ENCODE assay signal across 1 cellular context in genomic region chr7:128420773-128421172, GRCh38.
TF ChIP-seq lines count a peak whose summit lies in the region.

No MANE protein-coding gene starts in this region.

TF ChIP-seq in K562, 482 proteins besides CTCF, POLR2A, EP300 and RAD21:
- TF ChIP-seq ZSCAN32 (CRISPR knock-in tag; IDR thresholded peaks at IDR 0.05) = no peak
- no peak for TF ChIP-seq HDAC6 (IDR thresholded peaks at IDR 0.05; ENCODE audit: low read depth, low read length)
- TF ChIP-seq RNF219 (CRISPR knock-in tag; IDR thresholded peaks at IDR 0.05) = no peak
- TF ChIP-seq NFE2L1 (tag; IDR thresholded peaks at IDR 0.05; ENCODE audit: borderline replicate concordance, low read depth) = no peak
- no peak for TF ChIP-seq HCFC1 (IDR thresholded peaks at IDR 0.05; ENCODE audit: low read depth, low read length)
- no peak for TF ChIP-seq SMC3 (conservative IDR thresholded peaks at IDR 0.05; ENCODE audit: insufficient read depth, low read depth, low read length)
- no peak for TF ChIP-seq MXI1 (IDR thresholded peaks at IDR 0.05; ENCODE audit: low read depth, low read length)
- no peak for TF ChIP-seq LCOR (CRISPR knock-in tag; IDR thresholded peaks at IDR 0.05)
- TF ChIP-seq MLX (CRISPR knock-in tag; conservative IDR thresholded peaks at IDR 0.05) = no peak
- no peak for TF ChIP-seq U2AF2 (optimal IDR thresholded peaks at IDR 0.05; ENCODE audit: low read depth, low read length)
- no peak for TF ChIP-seq ZNF639 (CRISPR knock-in tag; conservative IDR thresholded peaks at IDR 0.05 in 1 of 2, IDR thresholded peaks at IDR 0.05 in 1 of 2)
- no peak for TF ChIP-seq PATZ1 (CRISPR knock-in tag; IDR thresholded peaks at IDR 0.05; ENCODE audit: borderline replicate concordance)
- TF ChIP-seq ZNF395 (CRISPR knock-in tag; IDR thresholded peaks at IDR 0.05) = no peak
